Comparison of ENCODE assay signal across 23 cellular contexts in the genomic region with DNA sequence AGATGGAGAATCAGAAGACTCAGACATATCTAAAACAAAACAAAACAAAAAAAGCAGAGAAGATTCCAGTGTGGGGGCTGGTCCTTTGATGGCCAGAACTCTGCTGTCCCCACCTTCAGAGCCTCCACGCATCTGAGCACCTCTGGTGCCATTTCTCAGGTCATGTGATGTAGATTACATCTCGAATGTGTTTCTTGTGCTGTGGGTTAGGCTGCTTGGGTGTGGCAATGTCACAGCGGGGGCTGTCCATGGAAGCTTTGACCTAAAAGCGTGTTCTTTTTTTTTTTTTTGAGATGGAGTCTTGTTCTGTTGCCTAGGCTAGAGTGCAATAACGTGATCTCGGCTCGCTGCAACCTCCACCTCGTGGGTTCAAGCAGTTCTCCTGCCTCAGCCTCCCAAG. TPM values are rescaled to one million over a fixed set of nuclear protein-coding genes. Genes with fewer than 3 reads are reported as not detected.
DNase-seq lines count a peak whose midpoint lies in the region; ATAC-seq and TF ChIP-seq lines count a peak whose summit lies in the region.
"Had no signal": no experiment of that assay in that cellular context is flagged by ENCODE, and none has a peak within 500 bp of the region (broad histone marks: within the 10 kb centered on the region; RNA-seq: fewer than 3 reads in every experiment).

No MANE protein-coding gene starts in this region.

- no peak for TF ChIP-seq CTCF in HFFc6 (IDR thresholded peaks at IDR 0.05)

- peaks cover 33% of the 10 kb centered on the region for H3K4me1 Mint-ChIP-seq in activated naive CD8-positive, alpha-beta T cell (ENCODE audit: low read depth)
- H3K4me1 Mint-ChIP-seq in activated naive CD8-positive, alpha-beta T cell treated with anti-CD3 and anti-CD28 coated beads for 36 hours: peaks cover 5% of the 10 kb centered on the region
- peaks cover 76% of the 10 kb centered on the region for H3K4me1 Mint-ChIP-seq in HFFc6 (ENCODE audit: low read depth)
- H3K4me1 Mint-ChIP-seq in activated T-helper 2 cell treated with anti-CD3 and anti-CD28 coated beads, Interferon-gamma antibody, Interleukin-2, Interleukin-4, amounts not matched to agents 10 μg/mL and 5 μg/mL and 100 μg/mL, durations not matched to agents 14 hours and 24 hours and 36 hours (ENCODE audit: low read depth): peaks cover 37% of the 10 kb centered on the region
- peaks cover 11 to 38% (median 37%) of the 10 kb centered on the region in 4 donors for H3K4me1 Mint-ChIP-seq in naive thymus-derived CD8-positive, alpha-beta T cell
- H3K4me1 Mint-ChIP-seq: WTC11 had no signal

- no peaks in the 10 kb centered on the region for H3K27me3 Mint-ChIP-seq in activated naive CD8-positive, alpha-beta T cell
- H3K27me3 Mint-ChIP-seq in activated naive CD8-positive, alpha-beta T cell treated with anti-CD3 and anti-CD28 coated beads for 36 hours: no peaks in the 10 kb centered on the region
- H3K27me3 Mint-ChIP-seq in HFFc6 (ENCODE audit: insufficient read depth): peaks cover 11% of the 10 kb centered on the region
- H3K27me3 Mint-ChIP-seq in activated T-helper 2 cell treated with anti-CD3 and anti-CD28 coated beads, Interferon-gamma antibody, Interleukin-2, Interleukin-4, amounts not matched to agents 10 μg/mL and 5 μg/mL and 100 μg/mL, durations not matched to agents 14 hours and 24 hours and 36 hours (ENCODE audit: low read depth): no peaks in the 10 kb centered on the region
- H3K27me3 Mint-ChIP-seq in naive thymus-derived CD8-positive, alpha-beta T cell: no peaks in the 10 kb centered on the region
- H3K27me3 Mint-ChIP-seq: IgD-negative memory B cell had no signal

- no peaks in the 10 kb centered on the region for H3K9me3 Mint-ChIP-seq in activated naive CD8-positive, alpha-beta T cell (ENCODE audit: low read depth)
- no peaks in the 10 kb centered on the region for H3K9me3 Mint-ChIP-seq in activated naive CD8-positive, alpha-beta T cell treated with anti-CD3 and anti-CD28 coated beads for 36 hours
- no peaks in the 10 kb centered on the region for H3K9me3 Mint-ChIP-seq in HFFc6
- H3K9me3 Mint-ChIP-seq in activated T-helper 2 cell treated with anti-CD3 and anti-CD28 coated beads, Interferon-gamma antibody, Interleukin-2, Interleukin-4, amounts not matched to agents 10 μg/mL and 5 μg/mL and 100 μg/mL, durations not matched to agents 14 hours and 24 hours and 36 hours: no peaks in the 10 kb centered on the region
- no peaks in the 10 kb centered on the region for H3K9me3 Mint-ChIP-seq in naive thymus-derived CD8-positive, alpha-beta T cell
- H3K9me3 Mint-ChIP-seq: IgD-negative memory B cell, WTC11 had no signal

- peaks cover 8% of the 10 kb centered on the region for H3K36me3 Mint-ChIP-seq in activated naive CD8-positive, alpha-beta T cell
- peaks cover 19% of the 10 kb centered on the region for H3K36me3 Mint-ChIP-seq in activated naive CD8-positive, alpha-beta T cell treated with anti-CD3 and anti-CD28 coated beads for 36 hours
- peaks cover 55% of the 10 kb centered on the region for H3K36me3 Mint-ChIP-seq in HFFc6 (ENCODE audit: low read depth)
- H3K36me3 Mint-ChIP-seq in activated T-helper 2 cell treated with anti-CD3 and anti-CD28 coated beads, Interferon-gamma antibody, Interleukin-2, Interleukin-4, amounts not matched to agents 10 μg/mL and 5 μg/mL and 100 μg/mL, durations not matched to agents 14 hours and 24 hours and 36 hours (ENCODE audit: low read depth): peaks cover 70% of the 10 kb centered on the region
- peaks cover 6 to 85% (median 15%) of the 10 kb centered on the region in 3 donors for H3K36me3 Mint-ChIP-seq in naive thymus-derived CD8-positive, alpha-beta T cell

- ATAC-seq in naive thymus-derived CD8-positive, alpha-beta T cell: peak in 1 of 2 donors; percentile 33
- ATAC-seq in HG02884 (IDR thresholded peaks at IDR 0.05; ENCODE audit: unreplicated experiment): no peak
- ATAC-seq: SK-N-SH treated with all-trans-retinoic acid at 6 μM for 48 hours, WTC11 had no signal

- no peak overlapping the region for H3K4me3 Mint-ChIP-seq in activated naive CD8-positive, alpha-beta T cell
- H3K4me3 Mint-ChIP-seq in activated naive CD8-positive, alpha-beta T cell treated with anti-CD3 and anti-CD28 coated beads for 36 hours: no peak overlapping the region
- H3K4me3 Mint-ChIP-seq in HFFc6: no peak overlapping the region
- H3K4me3 Mint-ChIP-seq in activated T-helper 2 cell treated with anti-CD3 and anti-CD28 coated beads, Interferon-gamma antibody, Interleukin-2, Interleukin-4, amounts not matched to agents 10 μg/mL and 5 μg/mL and 100 μg/mL, durations not matched to agents 14 hours and 24 hours and 36 hours (ENCODE audit: low read depth): no peak overlapping the region
- peak overlapping the region in 3 of 10 donors; percentile 26 to 39 (median 33) for H3K4me3 Mint-ChIP-seq in naive thymus-derived CD8-positive, alpha-beta T cell
- H3K4me3 Mint-ChIP-seq: IgD-negative memory B cell, WTC11 had no signal

- intact Hi-C loops in activated T-helper 2 cell treated with anti-CD3 and anti-CD28 coated beads, Interferon-gamma antibody, Interleukin-2, Interleukin-4, amounts not matched to agents 10 μg/mL and 5 μg/mL and 100 μg/mL, durations not matched to agents 14 hours and 24 hours and 36 hours (cut with micrococcal nuclease): loop anchor here (5.0 kb wide), 1 partner anchor 82 kb away; the partner anchor contains the start of gene FLCN

- DNase-seq in activated naive CD8-positive, alpha-beta T cell treated with anti-CD3 and anti-CD28 coated beads for 36 hours: no peak
- DNase-seq in HFFc6: no peak
- DNase-seq in activated T-helper 2 cell treated with anti-CD3 and anti-CD28 coated beads, Interferon-gamma antibody, Interleukin-2, Interleukin-4, amounts not matched to agents 10 μg/mL and 5 μg/mL and 100 μg/mL, durations not matched to agents 14 hours and 24 hours and 36 hours (ENCODE audit: low spot score): no peak
- DNase-seq in naive thymus-derived CD8-positive, alpha-beta T cell: no peak
- DNase-seq in NCI-H1930 (lab: John Stamatoyannopoulos, UW): no peak
- no peak for DNase-seq in activated CD4-positive, CD25-positive, alpha-beta regulatory T cell treated with anti-CD3 and anti-CD28 coated beads, Interleukin-2, amount 50 U/mL, for 72 hours
- DNase-seq: activated effector memory CD4-positive, alpha-beta T cell treated with Interleukin-2 at 50 U/mL for 16 hours; amygdala; DMS153; HCEC 1CT; mammary epithelial cell; NCI-H2081; NCI-H226; NCI-H748 treated with DMSO at 0.1 percent for 48 hours; nucleus accumbens; T1000; trophoblast cell had no signal

- POLR2A ChIA-PET in naive thymus-derived CD8-positive, alpha-beta T cell (lab: Charles Lee): interaction anchor here (0.6 kb wide), 1 partner anchor 25 kb away, joined by 3 read pairs; no protein-coding TSS in a partner anchor

- peak overlapping the region; percentile 71 for H3K27ac Mint-ChIP-seq in activated naive CD8-positive, alpha-beta T cell
- no peak overlapping the region for H3K27ac Mint-ChIP-seq in activated naive CD8-positive, alpha-beta T cell treated with anti-CD3 and anti-CD28 coated beads for 36 hours
- H3K27ac Mint-ChIP-seq in HFFc6: peak overlapping the region; percentile 34
- peak overlapping the region; percentile 54 for H3K27ac Mint-ChIP-seq in activated T-helper 2 cell treated with anti-CD3 and anti-CD28 coated beads, Interferon-gamma antibody, Interleukin-2, Interleukin-4, amounts not matched to agents 10 μg/mL and 5 μg/mL and 100 μg/mL, durations not matched to agents 14 hours and 24 hours and 36 hours
- H3K27ac Mint-ChIP-seq in naive thymus-derived CD8-positive, alpha-beta T cell: peak overlapping the region in 9 of 10 donors; percentile 33 to 83 (median 69)
- H3K27ac Mint-ChIP-seq: WTC11 had no signal

RNA-seq across cellular contexts. Expression of gene PLD6, which starts 51.2 kb away (rescaled TPM):
- 10 to 100 TPM; 19.4 to 19.5 TPM for total RNA-seq in activated naive CD8-positive, alpha-beta T cell treated with anti-CD3 and anti-CD28 coated beads for 36 hours
- total RNA-seq in HFFc6 (2021; fragmentation: NEBNext Ultra II Directional; extraction: Animal tissue kit (Norgen Biotek cat#: 25700)): 1 to 10 TPM; 1.7 to 3.6 (median 2.3) TPM
- 8.5 and 9.1 TPM in 2 replicates for total RNA-seq in activated T-helper 2 cell treated with anti-CD3 and anti-CD28 coated beads, Interferon-gamma antibody, Interleukin-2, Interleukin-4, amounts not matched to agents 10 μg/mL and 5 μg/mL and 100 μg/mL, durations not matched to agents 14 hours and 24 hours and 36 hours
- 10 to 100 TPM; 12.2 to 13.1 TPM for total RNA-seq in naive thymus-derived CD8-positive, alpha-beta T cell
- 1 to 10 TPM; 6.6 to 9.8 (median 8.2) TPM for polyA plus RNA-seq in naive thymus-derived CD8-positive, alpha-beta T cell
- total RNA-seq: M059J had no signal
